ENCODE assay signal across 17 cellular contexts in the genomic region with DNA sequence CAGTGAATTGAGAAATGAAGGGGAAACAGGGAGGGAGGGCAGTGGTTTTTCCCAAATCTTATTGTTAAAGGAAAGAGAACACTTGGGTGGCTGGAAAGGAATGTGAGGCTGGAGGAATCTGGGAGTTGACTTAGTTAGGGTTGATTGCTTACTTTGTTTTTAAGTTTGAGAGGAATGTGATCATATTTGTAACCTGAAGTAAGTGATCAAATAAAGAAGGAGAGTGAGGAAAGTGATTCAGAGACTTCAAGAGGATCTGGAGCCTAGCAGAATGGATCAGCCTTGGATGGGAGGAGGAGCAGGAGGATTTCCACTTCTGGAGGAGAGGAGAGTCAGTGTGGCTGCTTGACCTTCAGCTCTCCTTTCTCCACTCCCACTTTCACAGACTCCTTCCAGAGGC. TPM values are rescaled to one million over a fixed set of nuclear protein-coding genes. Genes with fewer than 3 reads are reported as not detected.
A peak's percentile ranks its signal among the peaks of the same experiment; 100 is the strongest.
DNase-seq lines count a peak whose midpoint lies in the region; FAIRE-seq and TF ChIP-seq lines count a peak whose summit lies in the region.
"Had no signal": no experiment of that assay in that cellular context is flagged by ENCODE, and none has a peak within 500 bp of the region (broad histone marks: within the 10 kb centered on the region; RNA-seq: fewer than 3 reads in every experiment).

No MANE protein-coding gene starts in this region.

- no peak for TF ChIP-seq CTCF in fibroblast of pulmonary artery (IDR thresholded peaks at IDR 0.05; ENCODE audit: low read length, missing control alignments)

- H3K27me3 ChIP-seq in NT2/D1 (ENCODE audit: insufficient read depth, insufficient read length) (no peaks in the 10 kb centered on the region), neuronal stem cell (ENCODE audit: control insufficient read depth in 3 of 3, insufficient read depth in 3 of 3, low read depth in 1 of 3, low read length in 3 of 3) (no peaks in the 10 kb centered on the region)
- H3K27me3 ChIP-seq: tibial nerve had no signal

- H3K4ac ChIP-seq in neuronal stem cell (ENCODE audit: low read length): no peak overlapping the region

- no peak overlapping the region for H3K4me2 ChIP-seq in neuronal stem cell (ENCODE audit: insufficient read depth, low read length, poor library complexity, severe bottlenecking)

- H3K36me3 ChIP-seq in NT2/D1 (ENCODE audit: insufficient read depth, insufficient read length, low read length) (no peaks in the 10 kb centered on the region), neuronal stem cell (replicated peaks in 1 of 2; ENCODE audit: control insufficient read depth in 2 of 2, insufficient read depth in 2 of 2, low read length in 2 of 2) (no peaks in the 10 kb centered on the region)
- H3K36me3 ChIP-seq: tibial nerve had no signal

- H3K27ac ChIP-seq in neuronal stem cell (replicated peaks; ENCODE audit: low read length): no peak overlapping the region
- H3K27ac ChIP-seq: epithelial cell of prostate, psoas muscle had no signal

- H3K9me3 ChIP-seq in NT2/D1 (ENCODE audit: insufficient read depth, low read length) (peaks cover 6% of the 10 kb centered on the region), neuronal stem cell (replicated peaks in 1 of 2; ENCODE audit: control insufficient read depth in 2 of 2, insufficient read depth in 1 of 2, low read depth in 1 of 2, low read length in 2 of 2) (no peaks in the 10 kb centered on the region)

- no peak overlapping the region for H2BK12ac ChIP-seq in neuronal stem cell (ENCODE audit: low read length)

- H3K4me1 ChIP-seq in NT2/D1 (ENCODE audit: insufficient read depth, insufficient read length) (peaks cover under 1% of the 10 kb centered on the region), neuronal stem cell (ENCODE audit: control insufficient read depth in 2 of 2, insufficient read depth in 1 of 2, low read depth in 1 of 2, low read length in 2 of 2) (peaks cover 0 to 3% of the 10 kb centered on the region in 2 donors)
- H3K4me1 ChIP-seq: psoas muscle had no signal

- H3K9ac ChIP-seq in NT2/D1 (ENCODE audit: insufficient read length, low read depth): no peak overlapping the region
- no peak overlapping the region for H3K9ac ChIP-seq in neuronal stem cell (ENCODE audit: low read depth, low read length, poor library complexity)

- H3K18ac ChIP-seq in neuronal stem cell (ENCODE audit: low read length): no peak overlapping the region

- TF ChIP-seq POLR2A in GM12891 (IDR thresholded peaks at IDR 0.05; ENCODE audit: low read depth, low read length): no peak

- no peak overlapping the region for H2BK120ac ChIP-seq in neuronal stem cell (ENCODE audit: low read depth, low read length)

- H2AFZ ChIP-seq in neuronal stem cell (ENCODE audit: low read length): peak overlapping the region; percentile 13

- no peak overlapping the region for H3K23ac ChIP-seq in neuronal stem cell (ENCODE audit: low read depth, low read length, poor library complexity)

- no peak overlapping the region for H4K8ac ChIP-seq in neuronal stem cell (ENCODE audit: low read depth, low read length)

- no peak overlapping the region for H2BK5ac ChIP-seq in neuronal stem cell (ENCODE audit: low read length)

- H2BK15ac ChIP-seq in neuronal stem cell (ENCODE audit: low read length): no peak overlapping the region

- DNase-seq in AG20443 (ENCODE audit: low spot score) (peak; percentile 53), NT2/D1 (ENCODE audit: low read depth, low spot score) (peak; percentile 60), fibroblast of pulmonary artery (ENCODE audit: low read depth) (peak; percentile 44), neuronal stem cell (ENCODE audit: low spot score) (no peak), GM12891 (ENCODE audit: insufficient read length, low spot score) (no peak), globus pallidus (ENCODE audit: low spot score) (no peak), GM19238 (ENCODE audit: insufficient read length, low spot score) (no peak)
- no peak for DNase-seq in activated CD4-positive, CD25-positive, alpha-beta regulatory T cell (lab: John Stamatoyannopoulos, UW)
- DNase-seq: activated B cell treated with CpG ODN at 0.5 μM for 24 hours; AML-193; DMS79; psoas muscle; stimulated activated CD8-positive, alpha-beta memory T cell treated with anti-CD3 and anti-CD28 coated beads, Interleukin-4, amount 100 ng/mL, for 48 hours; SW 1271 had no signal

- H4K91ac ChIP-seq in neuronal stem cell (ENCODE audit: low read depth, low read length, poor library complexity): no peak overlapping the region

- no peaks in the 10 kb centered on the region for H3K79me1 ChIP-seq in neuronal stem cell (ENCODE audit: low read depth, low read length)

- FAIRE-seq in GM12891 (lab: Jason Lieb, UNC): no peak
- FAIRE-seq: GM12892 had no signal

- H2AK5ac ChIP-seq in neuronal stem cell (ENCODE audit: low read depth, low read length): no peak overlapping the region

- H3K14ac ChIP-seq in neuronal stem cell (ENCODE audit: low read length): no peak overlapping the region

- H3K4me3 ChIP-seq in NT2/D1 (ENCODE audit: insufficient read length, low read depth): no peak overlapping the region
- H3K4me3 ChIP-seq in fibroblast of pulmonary artery (replicated peaks; ENCODE audit: low read depth, low read length): no peak overlapping the region
- no peak overlapping the region for H3K4me3 ChIP-seq in neuronal stem cell (ENCODE audit: low read length in 2 of 2)
- H3K4me3 ChIP-seq: psoas muscle, tibial nerve had no signal

TF ChIP-seq in GM12891, 5 proteins besides CTCF, POLR2A, EP300 and RAD21:
- no peak for TF ChIP-seq POU2F2 (IDR thresholded peaks at IDR 0.05; ENCODE audit: low read depth, low read length)
- no peak for TF ChIP-seq PAX5 (IDR thresholded peaks at IDR 0.05; ENCODE audit: insufficient read depth, low read length, severe bottlenecking)
- no peak for TF ChIP-seq POLR2AphosphoS5 (IDR thresholded peaks at IDR 0.05; ENCODE audit: low read depth, low read length)
- no peak for TF ChIP-seq TAF1 (IDR thresholded peaks at IDR 0.05; ENCODE audit: low read depth, low read length)
- TF ChIP-seq SPI1 (IDR thresholded peaks at IDR 0.05; ENCODE audit: low read depth, low read length): no peak

RNA-seq across cellular contexts. Expression of gene LRP6, which starts 6.0 kb away (rescaled TPM):
- 20.3 TPM for polyA plus RNA-seq in neuronal stem cell (2013, experiment 1 of 2)
- polyA plus RNA-seq in neuronal stem cell (2013, experiment 2 of 2): 20.1 TPM
- 4.6 TPM for polyA plus RNA-seq in GM12891 (2012; ENCODE audit: low read depth, missing spikeins)

Comparison
In these comparisons a context has a peak if more than half of its experiments do, and no peak if none do; other contexts are left out.
1. DNase-seq: peak in AG20443 (single experiment), NT2/D1 (single experiment) and fibroblast of pulmonary artery (single experiment); none in neuronal stem cell (single experiment), GM12891 (single experiment), activated CD4-positive, CD25-positive, alpha-beta regulatory T cell (0 of 4), globus pallidus (single experiment) and GM19238 (single experiment).